In the genomic region with DNA sequence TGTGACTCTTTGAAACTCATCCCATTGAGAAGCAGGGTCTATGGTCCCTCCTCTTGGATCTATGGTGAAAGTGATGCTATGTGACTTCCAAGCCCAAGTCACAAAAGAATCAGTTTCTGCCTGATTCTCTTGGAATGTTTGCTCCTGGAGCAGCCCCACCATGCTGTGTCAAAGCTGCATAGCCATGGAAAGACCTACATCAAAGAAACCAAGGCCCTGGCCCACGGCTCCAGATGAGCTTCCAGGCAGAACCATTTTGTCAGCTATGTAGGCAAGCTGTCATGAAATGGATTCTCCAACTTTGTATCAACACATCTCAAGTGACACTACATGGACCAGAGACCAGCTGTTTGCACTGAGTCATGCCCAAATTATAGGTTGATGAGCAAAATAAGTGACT, we compare ENCODE assay signal across 27 cellular contexts.
"Had no signal": no experiment of that assay in that cellular context is flagged by ENCODE, and none has a peak within 500 bp of the region (broad histone marks: within the 10 kb centered on the region; RNA-seq: fewer than 3 reads in every experiment).

No MANE protein-coding gene starts in this region.

- H3K36me3 Mint-ChIP-seq: mesothelial cell of epicardium; naive thymus-derived CD8-positive, alpha-beta T cell; stimulated activated effector memory CD8-positive, alpha-beta T cell treated with anti-CD3 and anti-CD28 coated beads, Interleukin-12 subunit alpha, Interleukin-12 subunit beta, amount 100 ng/mL, for 72 hours had no signal

- H3K27me3 Mint-ChIP-seq: naive thymus-derived CD8-positive, alpha-beta T cell had no signal

- H3K4me2 ChIP-seq: hepatocyte had no signal

- H3K36me3 ChIP-seq: gastroesophageal sphincter, heart left ventricle, left lung, ovary, right lobe of liver, stomach, thyroid gland, vagina had no signal

- H3K4me1 Mint-ChIP-seq: naive thymus-derived CD8-positive, alpha-beta T cell; nephron progenitor cell; stimulated activated effector memory CD8-positive, alpha-beta T cell treated with anti-CD3 and anti-CD28 coated beads, Interleukin-12 subunit alpha, Interleukin-12 subunit beta, amount 100 ng/mL, for 72 hours had no signal

- H3K27me3 ChIP-seq: dorsolateral prefrontal cortex, gastroesophageal sphincter, heart left ventricle, hepatocyte, left lung, ovary, right lobe of liver, stomach, thyroid gland, vagina had no signal

- ATAC-seq: esophagus mucosa; gastroesophageal sphincter; heart left ventricle; left cardiac atrium; left lung; mucosa of descending colon; naive thymus-derived CD8-positive, alpha-beta T cell; right lobe of liver; stimulated activated effector memory CD8-positive, alpha-beta T cell treated with anti-CD3 and anti-CD28 coated beads, Interleukin-12 subunit alpha, Interleukin-12 subunit beta, amount 100 ng/mL, for 72 hours had no signal

- H3K4me1 ChIP-seq: gastroesophageal sphincter, heart left ventricle, left lung, right lobe of liver, stomach, thyroid gland, vagina had no signal

- H3K79me2 ChIP-seq: hepatocyte had no signal

- H3K27ac Mint-ChIP-seq: mesothelial cell of epicardium; naive thymus-derived CD8-positive, alpha-beta T cell; nephron progenitor cell; stimulated activated effector memory CD8-positive, alpha-beta T cell treated with anti-CD3 and anti-CD28 coated beads, Interleukin-12 subunit alpha, Interleukin-12 subunit beta, amount 100 ng/mL, for 72 hours had no signal

- H3K4me3 Mint-ChIP-seq: mesothelial cell of epicardium; naive thymus-derived CD8-positive, alpha-beta T cell; nephron progenitor cell; stimulated activated effector memory CD8-positive, alpha-beta T cell treated with anti-CD3 and anti-CD28 coated beads, Interleukin-12 subunit alpha, Interleukin-12 subunit beta, amount 100 ng/mL, for 72 hours had no signal

- H3K4me3 ChIP-seq: dorsolateral prefrontal cortex, gastroesophageal sphincter, heart left ventricle, hepatocyte, left lung, mucosa of descending colon, ovary, right lobe of liver, stomach, thyroid gland, vagina had no signal

- DNase-seq: dorsolateral prefrontal cortex; effector CD4-positive, alpha-beta T cell; foreskin fibroblast; left cardiac atrium; left lung; mesenchymal stem cell; mucosa of descending colon; naive thymus-derived CD8-positive, alpha-beta T cell; nephron progenitor cell; occipital lobe; ovary; retina; right lobe of liver; stimulated activated CD4-positive, alpha-beta T cell treated with anti-CD3 and anti-CD28 coated beads, Interleukin-2, amount 100 ng/mL, for 24 hours; stimulated activated CD4-positive, alpha-beta T cell treated with anti-CD3 and anti-CD28 coated beads, Interleukin-4, amount 100 ng/mL, for 24 hours; stimulated activated naive CD4-positive, alpha-beta T cell treated with Interleukin-2 at 50 U/mL for 16 hours; stomach; thyroid gland; trophoblast cell had no signal

- H2AFZ ChIP-seq: hepatocyte had no signal

- H3K27ac ChIP-seq: dorsolateral prefrontal cortex, epithelial cell of prostate, gastroesophageal sphincter, heart left ventricle, hepatocyte, left lung, ovary, right lobe of liver, stomach, thyroid gland, vagina had no signal

- H3K9me3 ChIP-seq: gastroesophageal sphincter, heart left ventricle, left lung, mucosa of descending colon, ovary, right lobe of liver, stomach, thyroid gland, vagina had no signal

- H3K9me3 Mint-ChIP-seq: mesothelial cell of epicardium, nephron progenitor cell had no signal
